ENCODE assay signal across 6 cellular contexts in genomic region chr10:45326864-45327263, GRCh38. TPM values are rescaled to one million over a fixed set of nuclear protein-coding genes. Genes with fewer than 3 reads are reported as not detected.
"Had no signal": no experiment of that assay in that cellular context is flagged by ENCODE, and none has a peak within 500 bp of the region (broad histone marks: within the 10 kb centered on the region; RNA-seq: fewer than 3 reads in every experiment).

No MANE protein-coding gene starts in this region.

RNA-seq across cellular contexts. Expression of gene OR13A1, which starts 11.5 kb away (rescaled TPM):
- total RNA-seq: GM23248, GM23338, H1, H4, H7, HFFc6 had no signal
- polyA plus RNA-seq: GM23248 had no signal

RNA-seq across cellular contexts. Expression of gene ALOX5, which starts 47.2 kb away (rescaled TPM):
- total RNA-seq: GM23248, HFFc6 had no signal
- polyA plus RNA-seq: GM23248 had no signal
